8 cellular contexts compared by ENCODE assay signal in the genomic region with DNA sequence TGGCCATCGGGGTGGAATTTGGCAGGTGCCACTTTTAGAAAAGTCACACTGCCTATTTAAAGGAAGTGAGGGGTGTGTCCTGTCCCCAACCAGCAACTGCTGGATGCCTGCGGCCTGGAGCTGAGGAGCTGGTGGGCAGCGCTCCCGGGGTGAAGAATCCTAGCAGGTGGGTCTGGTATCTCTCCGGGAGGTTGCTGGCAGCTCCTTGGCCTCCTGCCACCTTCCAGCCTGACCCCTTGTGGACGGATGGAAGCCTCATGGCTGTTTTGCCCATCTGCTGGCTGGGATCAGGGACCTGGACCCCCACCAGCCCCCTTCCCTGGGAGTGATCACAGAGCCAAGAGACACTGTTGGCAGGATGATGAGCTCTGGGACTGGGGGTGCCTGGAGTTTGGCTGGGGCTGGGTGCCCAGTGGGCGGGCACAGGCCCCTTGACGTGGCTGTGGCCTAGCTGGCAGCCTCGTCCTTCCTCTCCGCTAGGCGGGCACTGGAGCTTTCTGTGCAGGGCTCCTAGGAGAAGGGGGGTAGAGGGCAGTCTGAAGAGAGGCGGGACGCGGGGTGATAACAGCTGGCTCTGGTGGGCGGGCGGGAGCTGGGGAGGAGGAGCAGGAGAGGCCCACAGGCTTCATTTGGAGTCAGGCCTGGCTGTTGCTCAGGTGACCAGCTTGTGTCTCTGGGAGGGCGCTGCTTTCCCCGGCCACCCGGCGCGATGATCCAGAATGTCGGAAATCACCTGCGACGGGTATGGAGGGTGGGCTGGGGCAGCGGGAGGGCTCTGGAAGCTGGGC. TPM values are rescaled to one million over a fixed set of nuclear protein-coding genes. Genes with fewer than 3 reads are reported as not detected.
DNase-seq lines count a peak whose midpoint lies in the region; TF ChIP-seq lines count a peak whose summit lies in the region.

TSS of gene ACOT11 (plus strand) at position 628 of the 788 bp plus-strand sequence. CDS start at position 710, 82 bp downstream.

- no peak within 1 kb of the TSS for H3K27ac Mint-ChIP-seq in activated CD4-positive, alpha-beta memory T cell treated with anti-CD3 and anti-CD28 coated beads for 36 hours

- no peaks in the 10 kb centered on the region for H3K36me3 Mint-ChIP-seq in activated CD4-positive, alpha-beta memory T cell treated with anti-CD3 and anti-CD28 coated beads for 36 hours

- no peaks in the 10 kb centered on the region for H4K20me1 ChIP-seq in Loucy (ENCODE audit: insufficient read depth, low read length, poor library complexity, severe bottlenecking)

- H3K27ac ChIP-seq in ascending aorta (peak within 1 kb of the TSS; percentile 83 to 92), right atrium auricular region (peak within 1 kb of the TSS; percentile 87 to 94)

- H3K79me2 ChIP-seq in Loucy (ENCODE audit: insufficient read depth, low read length): no peaks in the 10 kb centered on the region

- H3K4me1 ChIP-seq in Loucy (ENCODE audit: insufficient read depth, low read length, poor library complexity, severe bottlenecking) (peaks cover 13% of the 10 kb centered on the region), ascending aorta (peaks cover 18 to 20% of the 10 kb centered on the region in 2 donors), right atrium auricular region (peaks cover 0 to 36% of the 10 kb centered on the region in 2 donors), HAP-1 (peaks cover 5% of the 10 kb centered on the region)

- H3K27me3 Mint-ChIP-seq in activated CD4-positive, alpha-beta memory T cell treated with anti-CD3 and anti-CD28 coated beads for 36 hours: no peaks in the 10 kb centered on the region

- no peak within 1 kb of the TSS for H2AFZ ChIP-seq in Loucy (ENCODE audit: low read length)

- H3K27me3 ChIP-seq in Loucy (ENCODE audit: insufficient read depth, low read length, poor library complexity, severe bottlenecking): no peaks in the 10 kb centered on the region
- no peaks in the 10 kb centered on the region for H3K27me3 ChIP-seq in ascending aorta
- H3K27me3 ChIP-seq in right atrium auricular region: no peaks in the 10 kb centered on the region
- H3K27me3 ChIP-seq in HAP-1 (ENCODE audit: low read depth): no peaks in the 10 kb centered on the region

- no peaks in the 10 kb centered on the region for H3K9me3 ChIP-seq in Loucy (ENCODE audit: insufficient read depth, low read depth, low read length)
- no peaks in the 10 kb centered on the region for H3K9me3 ChIP-seq in ascending aorta
- no peaks in the 10 kb centered on the region for H3K9me3 ChIP-seq in right atrium auricular region
- no peaks in the 10 kb centered on the region for H3K9me3 ChIP-seq in HAP-1

- peak within 1 kb of the TSS; percentile 17 for H3K4me2 ChIP-seq in Loucy (ENCODE audit: low read depth, low read length, poor library complexity, severe bottlenecking)

- no peaks in the 10 kb centered on the region for H3K9me3 Mint-ChIP-seq in activated CD4-positive, alpha-beta memory T cell treated with anti-CD3 and anti-CD28 coated beads for 36 hours

- TF ChIP-seq CTCF in Loucy (conservative IDR thresholded peaks at IDR 0.05; ENCODE audit: low read length) (peak; percentile 32), ascending aorta (IDR thresholded peaks at IDR 0.05) (peak; percentile 58 to 73 (median 70)), right atrium auricular region (IDR thresholded peaks at IDR 0.05) (peak; percentile 42 to 62)

- DNase-seq in AG08395 (ENCODE audit: low spot score): peak; percentile 93
- peak; percentile 69 to 94 for DNase-seq in ascending aorta (ENCODE audit: low spot score in 2 of 2)
- DNase-seq in right atrium auricular region (ENCODE audit: low spot score): peak; percentile 84
- peak; percentile 34 for DNase-seq in renal cortical epithelial cell (ENCODE audit: low read depth)
- DNase-seq in HAP-1 (ENCODE audit: low spot score in 2 of 2): no peak
- no peak for DNase-seq in activated CD4-positive, alpha-beta memory T cell treated with anti-CD3 and anti-CD28 coated beads for 36 hours
- no peak for DNase-seq in NCI-H128 (lab: John Stamatoyannopoulos, UW; ENCODE audit: unreplicated experiment)

- POLR2A ChIA-PET in activated CD4-positive, alpha-beta memory T cell treated with anti-CD3 and anti-CD28 coated beads for 36 hours (lab: Charles Lee): no interaction called here

- no peaks in the 10 kb centered on the region for H3K36me3 ChIP-seq in Loucy (ENCODE audit: insufficient read depth, low read length)
- H3K36me3 ChIP-seq in ascending aorta: no peaks in the 10 kb centered on the region
- no peaks in the 10 kb centered on the region for H3K36me3 ChIP-seq in right atrium auricular region
- H3K36me3 ChIP-seq in HAP-1 (replicated peaks): no peaks in the 10 kb centered on the region

- intact Hi-C loops in ascending aorta (cut with DNase I): loop anchor here (1.0 to 5.0 kb wide), 4 partner anchors 34 to 275 kb away; partner anchors contain the start of gene TTC4
- intact Hi-C loops in activated CD4-positive, alpha-beta memory T cell treated with anti-CD3 and anti-CD28 coated beads for 36 hours (cut with micrococcal nuclease): no loop called here

- no peaks in the 10 kb centered on the region for H3K9me2 ChIP-seq in Loucy (replicated peaks; ENCODE audit: low read depth, low read length)

- H3K4me3 Mint-ChIP-seq in activated CD4-positive, alpha-beta memory T cell treated with anti-CD3 and anti-CD28 coated beads for 36 hours: no peak within 1 kb of the TSS

- peaks cover 5% of the 10 kb centered on the region for H3K4me1 Mint-ChIP-seq in activated CD4-positive, alpha-beta memory T cell treated with anti-CD3 and anti-CD28 coated beads for 36 hours (ENCODE audit: low read depth)

- in situ Hi-C loops in HAP-1 (cut with MboI; ENCODE audit: low sequenced_read_pairs): no loop called here

- H3K4me3 ChIP-seq in Loucy (ENCODE audit: low read length, poor library complexity, severe bottlenecking) (no peak within 1 kb of the TSS), ascending aorta (peak within 1 kb of the TSS; percentile 44 to 59), right atrium auricular region (peak within 1 kb of the TSS; percentile 46 to 48), HAP-1 (no peak within 1 kb of the TSS)

- H3K9ac ChIP-seq in Loucy (ENCODE audit: low read depth, low read length, poor library complexity, severe bottlenecking): peak within 1 kb of the TSS; percentile 39

- CTCF ChIA-PET in activated CD4-positive, alpha-beta memory T cell treated with anti-CD3 and anti-CD28 coated beads for 36 hours (lab: Charles Lee): interaction anchor here (1.2 kb wide), 1 partner anchor 58 kb away, joined by 3 read pairs; no protein-coding TSS in a partner anchor

- H3F3A ChIP-seq in Loucy (ENCODE audit: low read depth): no peaks in the 10 kb centered on the region

RNA-seq across cellular contexts. Expression of gene ACOT11, which starts in this region (rescaled TPM):
- total RNA-seq in ascending aorta (30.4 TPM), right atrium auricular region (10 to 100 TPM in 1 of 2 donors, 1 to 10 TPM in 1; 9.1 to 27.0 TPM), renal cortical epithelial cell (1.4 and 2.4 TPM in 2 replicates)
- total RNA-seq in activated CD4-positive, alpha-beta memory T cell treated with anti-CD3 and anti-CD28 coated beads for 36 hours: 1 to 10 TPM in 1 of 2 experiments, under 1 TPM in 1; 0.99 to 1.1 TPM

Comparison
In these comparisons a context has a peak if more than half of its experiments do, and no peak if none do; other contexts are left out.
1. DNase-seq: peak in AG08395 (single experiment), ascending aorta (2 of 2), right atrium auricular region (single experiment) and renal cortical epithelial cell (single experiment); none in HAP-1 (0 of 2), activated CD4-positive, alpha-beta memory T cell treated with anti-CD3 and anti-CD28 coated beads for 36 hours (single experiment) and NCI-H128 (single experiment).
2. H3K4me3 ChIP-seq: peak in ascending aorta (2 of 2) and right atrium auricular region (2 of 2); none in Loucy (single experiment) and HAP-1 (single experiment).
3. Peak in every context shown above with its lines, with median percentiles within 50 percentile points of each other: CTCF ChIP-seq.